In the genomic region with DNA sequence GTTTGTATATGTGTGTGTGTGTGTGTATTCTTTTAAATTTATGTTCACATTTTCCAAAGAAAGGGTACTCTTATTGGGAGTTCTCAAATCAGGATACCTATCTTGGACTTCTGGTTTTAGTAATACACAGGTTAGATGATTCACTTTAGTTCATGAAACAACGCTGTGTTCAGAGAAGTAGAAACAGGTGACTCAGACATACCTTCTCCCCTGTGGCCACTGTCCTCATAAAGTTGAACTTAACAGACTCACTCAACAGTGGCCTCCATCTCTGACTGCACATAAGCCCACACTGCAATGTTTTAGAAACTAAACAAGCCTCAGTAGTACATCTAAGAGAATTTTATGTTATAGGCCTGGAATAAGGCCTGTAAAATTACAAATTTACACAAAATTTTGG, we compare ENCODE assay signal across 22 cellular contexts.
DNase-seq lines count a peak whose midpoint lies in the region; ATAC-seq, FAIRE-seq and TF ChIP-seq lines count a peak whose summit lies in the region.
"Had no signal": no experiment of that assay in that cellular context is flagged by ENCODE, and none has a peak within 500 bp of the region (broad histone marks: within the 10 kb centered on the region; RNA-seq: fewer than 3 reads in every experiment).

No MANE protein-coding gene starts in this region.

- no peak for TF ChIP-seq RAD21 in SK-N-SH (IDR thresholded peaks at IDR 0.05; ENCODE audit: low read length)

- H3K27me3 ChIP-seq in SK-N-SH (ENCODE audit: insufficient read depth) (no peaks in the 10 kb centered on the region), bronchial epithelial cell (ENCODE audit: control insufficient read depth, insufficient read depth, low read length) (no peaks in the 10 kb centered on the region)
- H3K27me3 ChIP-seq: BLaER1 treated with 17β-estradiol and CSF1 and Interleukin-3, amounts not matched to agents 10 nM and 100 nM had no signal

- FAIRE-seq in HTR-8/SVneo (lab: Jason Lieb, UNC), result peak; percentile 23
- FAIRE-seq in bronchial epithelial cell (lab: Jason Lieb, UNC), result no peak
- FAIRE-seq: H1, HepG2 had no signal

- ATAC-seq in SK-N-SH treated with all-trans-retinoic acid at 6 μM for 48 hours, result no peak
- ATAC-seq: CD8-positive, alpha-beta T cell; HepG2 had no signal

- H3K4me1 Mint-ChIP-seq in activated naive CD4-positive, alpha-beta T cell treated with anti-CD3 and anti-CD28 coated beads for 36 hours (ENCODE audit: low read depth), result no peaks in the 10 kb centered on the region
- H3K4me1 Mint-ChIP-seq in activated CD4-positive, alpha-beta memory T cell treated with anti-CD3 and anti-CD28 coated beads, Interleukin-2, amount 10 ng/mL, durations not matched to agents 7 days and 5 days, result no peaks in the 10 kb centered on the region

- H3F3A ChIP-seq in SK-N-SH (replicated peaks; ENCODE audit: insufficient read depth), result no peaks in the 10 kb centered on the region

- H3K27ac ChIP-seq in SK-N-SH (ENCODE audit: low read depth in 2 of 2, low read length in 1 of 2), result no peak overlapping the region
- H3K27ac ChIP-seq: 22Rv1; BLaER1 treated with 17β-estradiol and CSF1 and Interleukin-3, amounts not matched to agents 10 nM and 100 nM; RWPE1 had no signal

- no peaks in the 10 kb centered on the region for H3K36me3 Mint-ChIP-seq in activated naive CD4-positive, alpha-beta T cell treated with anti-CD3 and anti-CD28 coated beads for 36 hours (ENCODE audit: low read depth)
- no peaks in the 10 kb centered on the region for H3K36me3 Mint-ChIP-seq in activated CD4-positive, alpha-beta memory T cell treated with anti-CD3 and anti-CD28 coated beads, Interleukin-2, amount 10 ng/mL, durations not matched to agents 7 days and 5 days (ENCODE audit: low read depth)
- H3K36me3 Mint-ChIP-seq: CD8-positive, alpha-beta T cell had no signal

- no peak overlapping the region for H3K27ac Mint-ChIP-seq in activated naive CD4-positive, alpha-beta T cell treated with anti-CD3 and anti-CD28 coated beads for 36 hours
- no peak overlapping the region for H3K27ac Mint-ChIP-seq in activated CD4-positive, alpha-beta memory T cell treated with anti-CD3 and anti-CD28 coated beads, Interleukin-2, amount 10 ng/mL, durations not matched to agents 7 days and 5 days
- H3K27ac Mint-ChIP-seq: CD8-positive, alpha-beta T cell had no signal

- TF ChIP-seq EP300 in SK-N-SH (IDR thresholded peaks at IDR 0.05; ENCODE audit: borderline replicate concordance in 1 of 2, low read depth in 1 of 2, low read length in 1 of 2), result no peak

- no peaks in the 10 kb centered on the region for H3K79me2 ChIP-seq in SK-N-SH (ENCODE audit: insufficient read depth)

- intact Hi-C loops in activated naive CD4-positive, alpha-beta T cell treated with anti-CD3 and anti-CD28 coated beads for 36 hours (cut with micrococcal nuclease), result no loop called here

- 10% methylated on average over 1 of the region's 1 CpG for WGBS in SK-N-SH (ENCODE audit: low lambda C conversion rate)

- H4K20me1 ChIP-seq in SK-N-SH (ENCODE audit: insufficient read depth), result no peaks in the 10 kb centered on the region
- H4K20me1 ChIP-seq: BLaER1 treated with 17β-estradiol and CSF1 and Interleukin-3, amounts not matched to agents 10 nM and 100 nM had no signal

- CTCF ChIA-PET in SK-N-SH (lab: Yijun Ruan, JAX), result interaction anchor here (0.9 to 3.5 kb wide), 2 partner anchors 17 to 1296 kb away, joined by 3 to 15 read pairs; a partner anchor contains a TSS
- CTCF ChIA-PET in activated naive CD4-positive, alpha-beta T cell treated with anti-CD3 and anti-CD28 coated beads for 36 hours (lab: Charles Lee), result no interaction called here
- CTCF ChIA-PET in activated CD4-positive, alpha-beta memory T cell treated with anti-CD3 and anti-CD28 coated beads, Interleukin-2, amount 10 ng/mL, durations not matched to agents 7 days and 5 days (lab: Charles Lee), result no interaction called here

- 0 out of 2 replicates have a peak, but pooled peaks cover 2% of the 10 kb centered on the region for H3K9me2 ChIP-seq in SK-N-SH

- H3K36me3 ChIP-seq in SK-N-SH (replicated peaks in 1 of 2; ENCODE audit: control insufficient read depth in 1 of 2, insufficient read depth in 2 of 2, low read length in 1 of 2) (no peaks in the 10 kb centered on the region), bronchial epithelial cell (ENCODE audit: control insufficient read depth, insufficient read depth, low read length) (no peaks in the 10 kb centered on the region)
- H3K36me3 ChIP-seq: BLaER1 treated with 17β-estradiol and CSF1 and Interleukin-3, amounts not matched to agents 10 nM and 100 nM had no signal

- H3K4me1 ChIP-seq in SK-N-SH (ENCODE audit: control insufficient read depth in 1 of 2, insufficient read depth in 2 of 2, low read depth in 1 of 2, low read length in 1 of 2), result no peaks in the 10 kb centered on the region
- H3K4me1 ChIP-seq: BLaER1 treated with 17β-estradiol and CSF1 and Interleukin-3, amounts not matched to agents 10 nM and 100 nM had no signal

- TF ChIP-seq CTCF in SK-N-SH (IDR thresholded peaks at IDR 0.05) (no peak), bronchial epithelial cell (IDR thresholded peaks at IDR 0.05; ENCODE audit: insufficient read depth, low read length, severe bottlenecking) (no peak)

- DNase-seq in SK-N-SH (no peak), HTR-8/SVneo (ENCODE audit: insufficient read length, low spot score) (no peak), bronchial epithelial cell (ENCODE audit: low read depth) (peak; percentile 15), renal cortical epithelial cell (ENCODE audit: low read depth) (peak; percentile 76), NCI-H2081 treated with DMSO at 0.1 percent for 48 hours (lab: John Stamatoyannopoulos, UW) (no peak)
- no peak for DNase-seq in activated naive CD4-positive, alpha-beta T cell treated with anti-CD3 and anti-CD28 coated beads for 36 hours
- no peak for DNase-seq in activated CD4-positive, alpha-beta memory T cell treated with anti-CD3 and anti-CD28 coated beads, Interleukin-2, amount 10 ng/mL, durations not matched to agents 7 days and 5 days
- DNase-seq: CD8-positive, alpha-beta T cell; GDM1; KBM-7; NCI-H1105; NCI-H146; NCI-H2029; NCI-H226; NCI-H510A treated with DMSO at 0.1 percent for 48 hours; NCI-H748 treated with DMSO at 0.1 percent for 48 hours had no signal

- H3K4me3 ChIP-seq in SK-N-SH (ENCODE audit: low read depth in 2 of 2, low read length in 1 of 2) (no peak overlapping the region), bronchial epithelial cell (ENCODE audit: low read depth, low read length) (no peak overlapping the region)
- H3K4me3 ChIP-seq: BLaER1 treated with 17β-estradiol and CSF1 and Interleukin-3, amounts not matched to agents 10 nM and 100 nM had no signal

- H3K27me3 Mint-ChIP-seq in activated naive CD4-positive, alpha-beta T cell treated with anti-CD3 and anti-CD28 coated beads for 36 hours (ENCODE audit: low read depth), result no peaks in the 10 kb centered on the region
- no peaks in the 10 kb centered on the region for H3K27me3 Mint-ChIP-seq in activated CD4-positive, alpha-beta memory T cell treated with anti-CD3 and anti-CD28 coated beads, Interleukin-2, amount 10 ng/mL, durations not matched to agents 7 days and 5 days

- H3K9me3 ChIP-seq in SK-N-SH, result peaks cover under 1% of the 10 kb centered on the region; the same call in 1 of the 2 replicates
- H3K9me3 ChIP-seq: BLaER1 treated with 17β-estradiol and CSF1 and Interleukin-3, amounts not matched to agents 10 nM and 100 nM had no signal

- H3K9me3 Mint-ChIP-seq in activated naive CD4-positive, alpha-beta T cell treated with anti-CD3 and anti-CD28 coated beads for 36 hours, result peaks cover 4% of the 10 kb centered on the region
- H3K9me3 Mint-ChIP-seq in activated CD4-positive, alpha-beta memory T cell treated with anti-CD3 and anti-CD28 coated beads, Interleukin-2, amount 10 ng/mL, durations not matched to agents 7 days and 5 days, result peaks cover 4% of the 10 kb centered on the region
- H3K9me3 Mint-ChIP-seq: CD8-positive, alpha-beta T cell had no signal

- H2AFZ ChIP-seq in SK-N-SH (ENCODE audit: low read depth), result peak overlapping the region; percentile 42; the same call in 1 of the 2 replicates

- no peak overlapping the region for H3K4me2 ChIP-seq in SK-N-SH
- H3K4me2 ChIP-seq: BLaER1 treated with 17β-estradiol and CSF1 and Interleukin-3, amounts not matched to agents 10 nM and 100 nM had no signal

- H3K9ac ChIP-seq in SK-N-SH, result no peak overlapping the region
- H3K9ac ChIP-seq: BLaER1 treated with 17β-estradiol and CSF1 and Interleukin-3, amounts not matched to agents 10 nM and 100 nM had no signal

- POLR2A ChIA-PET in SK-N-SH (lab: Yijun Ruan, JAX), result no interaction called here
- POLR2A ChIA-PET in activated CD4-positive, alpha-beta memory T cell treated with anti-CD3 and anti-CD28 coated beads, Interleukin-2, amount 10 ng/mL, durations not matched to agents 7 days and 5 days (lab: Charles Lee), result no interaction called here

- no peak overlapping the region for H3K4me3 Mint-ChIP-seq in activated naive CD4-positive, alpha-beta T cell treated with anti-CD3 and anti-CD28 coated beads for 36 hours
- no peak overlapping the region for H3K4me3 Mint-ChIP-seq in activated CD4-positive, alpha-beta memory T cell treated with anti-CD3 and anti-CD28 coated beads, Interleukin-2, amount 10 ng/mL, durations not matched to agents 7 days and 5 days
- H3K4me3 Mint-ChIP-seq: CD8-positive, alpha-beta T cell had no signal

TF ChIP-seq in SK-N-SH, 30 proteins besides CTCF, POLR2A, EP300 and RAD21 (continues in another document):
- TF ChIP-seq RXRA (IDR thresholded peaks at IDR 0.05; ENCODE audit: borderline replicate concordance, low read depth), result no peak
- no peak for TF ChIP-seq TEAD4 (IDR thresholded peaks at IDR 0.05; ENCODE audit: borderline replicate concordance, insufficient read depth)
- TF ChIP-seq MXI1 (IDR thresholded peaks at IDR 0.05; ENCODE audit: low read depth, low read length), result no peak

TF ChIP-seq in SK-N-SH treated with all-trans-retinoic acid at 6 μM for 48 hours, 23 proteins besides CTCF, POLR2A, EP300 and RAD21:
- no peak for TF ChIP-seq ZNF70 (CRISPR knock-in tag; IDR thresholded peaks at IDR 0.05)

Comparison
In these comparisons a context has a peak if more than half of its experiments do, and no peak if none do; other contexts are left out.
1. DNase-seq: peak in bronchial epithelial cell (single experiment) and renal cortical epithelial cell (single experiment); none in SK-N-SH (single experiment), HTR-8/SVneo (single experiment), NCI-H2081 treated with DMSO at 0.1 percent for 48 hours (single experiment), activated naive CD4-positive, alpha-beta T cell treated with anti-CD3 and anti-CD28 coated beads for 36 hours (single experiment) and activated CD4-positive, alpha-beta memory T cell treated with anti-CD3 and anti-CD28 coated beads, Interleukin-2, amount 10 ng/mL, durations not matched to agents 7 days and 5 days (single experiment).